8 cellular contexts compared by ENCODE assay signal in the genomic region with DNA sequence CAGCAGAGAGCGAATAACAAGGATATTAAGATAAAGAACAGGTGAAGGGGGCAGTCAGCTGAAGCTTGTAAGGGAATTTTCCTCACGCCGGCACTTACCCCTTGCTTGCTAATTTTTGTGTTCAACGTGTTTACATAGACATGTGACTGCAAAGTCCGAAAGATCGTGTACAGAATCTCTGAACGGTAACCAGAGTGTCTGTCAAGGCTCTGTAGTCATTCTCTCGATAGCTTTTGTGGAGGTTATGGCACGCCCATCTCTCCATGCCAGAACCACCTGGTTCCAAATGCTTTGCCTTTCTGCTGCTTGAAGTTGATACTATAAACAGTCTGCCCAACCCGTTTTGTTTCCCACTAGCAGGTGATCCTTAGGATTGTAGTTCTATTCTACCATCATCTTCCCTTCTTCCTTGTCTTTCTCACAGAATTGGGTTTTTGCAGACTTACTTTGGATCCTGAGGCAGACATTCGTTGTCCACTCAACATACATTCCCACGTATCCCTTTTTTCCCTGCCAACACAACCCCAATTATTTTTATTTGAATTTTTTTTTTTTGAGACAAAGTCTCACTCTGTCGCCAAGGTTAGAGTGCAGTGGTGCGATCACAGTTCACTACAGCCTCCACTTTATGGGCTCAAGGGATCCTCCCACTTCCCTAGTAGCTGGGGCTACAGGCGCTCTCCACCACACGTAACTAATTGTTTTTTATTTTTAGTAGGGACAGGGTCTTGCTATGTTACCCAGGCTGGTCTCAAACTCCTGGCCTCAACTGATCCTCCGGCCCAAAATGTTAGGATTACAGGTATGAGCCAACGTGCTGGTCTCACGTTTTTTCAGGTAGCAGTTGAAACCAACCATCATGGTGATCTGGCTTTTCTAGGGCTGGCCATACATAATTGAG. TPM values are rescaled to one million over a fixed set of nuclear protein-coding genes. Genes with fewer than 3 reads are reported as not detected.
DNase-seq lines count a peak whose midpoint lies in the region; ATAC-seq and TF ChIP-seq lines count a peak whose summit lies in the region.

No MANE protein-coding gene starts in this region.

- no peaks in the 10 kb centered on the region for H3K9me3 ChIP-seq in esophagus muscularis mucosa
- H3K9me3 ChIP-seq in neural cell (ENCODE audit: low read length), result no peaks in the 10 kb centered on the region

- peak overlapping the region; percentile 98 for H3K9ac ChIP-seq in neural cell (ENCODE audit: low read length)

- peak overlapping the region; percentile 95 for H2AFZ ChIP-seq in neural cell (ENCODE audit: low read depth, low read length)

- DNase-seq in activated CD8-positive, alpha-beta memory T cell treated with anti-CD3 and anti-CD28 coated beads, Interleukin-2, amount 10 ng/mL, durations not matched to agents 7 days and 5 days, result peak; percentile 50
- no peak for DNase-seq in activated CD8-positive, alpha-beta memory T cell treated with anti-CD3 and anti-CD28 coated beads for 24 hours
- DNase-seq in activated CD4-positive, alpha-beta T cell treated with anti-CD3 and anti-CD28 coated beads, Interleukin-2, amount 10 ng/mL, durations not matched to agents 7 days and 5 days, result peak; percentile 39
- no peak for DNase-seq in esophagus muscularis mucosa (ENCODE audit: extremely low spot score)
- DNase-seq in amniotic stem cell (lab: John Stamatoyannopoulos, UW), result no peak

- H3K27me3 Mint-ChIP-seq in activated CD8-positive, alpha-beta memory T cell treated with anti-CD3 and anti-CD28 coated beads, Interleukin-2, amount 10 ng/mL, durations not matched to agents 7 days and 5 days, result no peaks in the 10 kb centered on the region
- no peaks in the 10 kb centered on the region for H3K27me3 Mint-ChIP-seq in activated CD4-positive, alpha-beta T cell treated with anti-CD3 and anti-CD28 coated beads, Interleukin-2, amount 10 ng/mL, durations not matched to agents 7 days and 5 days

- peaks cover 36% of the 10 kb centered on the region for H3K79me2 ChIP-seq in neural cell (replicated peaks; ENCODE audit: insufficient read depth, low read length)

- peaks cover 0 to 17% (median 2%) of the 10 kb centered on the region in 4 donors for H3K36me3 ChIP-seq in esophagus muscularis mucosa
- H3K36me3 ChIP-seq in neural cell (ENCODE audit: insufficient read depth, low read length), result peaks cover under 1% of the 10 kb centered on the region

- H3F3A ChIP-seq in neural cell (ENCODE audit: insufficient read depth, low read length, poor library complexity, severe bottlenecking), result peaks cover 7% of the 10 kb centered on the region

- H3K27ac ChIP-seq in esophagus muscularis mucosa (replicated peaks in 1 of 4) (peak overlapping the region; percentile 95 to 99 (median 97)), neural cell (ENCODE audit: low read length) (peak overlapping the region; percentile 98)

- peaks cover 30% of the 10 kb centered on the region for H3K4me1 Mint-ChIP-seq in activated CD8-positive, alpha-beta memory T cell treated with anti-CD3 and anti-CD28 coated beads, Interleukin-2, amount 10 ng/mL, durations not matched to agents 7 days and 5 days
- peaks cover 29% of the 10 kb centered on the region for H3K4me1 Mint-ChIP-seq in activated CD4-positive, alpha-beta T cell treated with anti-CD3 and anti-CD28 coated beads, Interleukin-2, amount 10 ng/mL, durations not matched to agents 7 days and 5 days

- peak overlapping the region; percentile 84 for H3K4me3 Mint-ChIP-seq in activated CD8-positive, alpha-beta memory T cell treated with anti-CD3 and anti-CD28 coated beads, Interleukin-2, amount 10 ng/mL, durations not matched to agents 7 days and 5 days
- H3K4me3 Mint-ChIP-seq in activated CD4-positive, alpha-beta T cell treated with anti-CD3 and anti-CD28 coated beads, Interleukin-2, amount 10 ng/mL, durations not matched to agents 7 days and 5 days, result peak overlapping the region; percentile 86

- no peak for ATAC-seq in activated CD8-positive, alpha-beta memory T cell treated with anti-CD3 and anti-CD28 coated beads, Interleukin-2, amount 10 ng/mL, durations not matched to agents 7 days and 5 days
- ATAC-seq in GM21576 (IDR thresholded peaks at IDR 0.05; ENCODE audit: unreplicated experiment), result no peak

- TF ChIP-seq EP300 in Ishikawa (IDR thresholded peaks at IDR 0.05; ENCODE audit: borderline replicate concordance) (no peak), esophagus muscularis mucosa (IDR thresholded peaks at IDR 0.05) (no peak), neural cell (conservative IDR thresholded peaks at IDR 0.05; ENCODE audit: poor library complexity, severe bottlenecking) (no peak)

- no peaks in the 10 kb centered on the region for H3K9me2 ChIP-seq in neural cell (ENCODE audit: insufficient read depth, low read length)

- H4K20me1 ChIP-seq in neural cell (ENCODE audit: insufficient read depth), result no peaks in the 10 kb centered on the region

- H3K27me3 ChIP-seq in esophagus muscularis mucosa, result no peaks in the 10 kb centered on the region
- no peaks in the 10 kb centered on the region for H3K27me3 ChIP-seq in neural cell (ENCODE audit: insufficient read depth, low read depth, low read length)

- peaks cover 15% of the 10 kb centered on the region for H3K36me3 Mint-ChIP-seq in activated CD8-positive, alpha-beta memory T cell treated with anti-CD3 and anti-CD28 coated beads, Interleukin-2, amount 10 ng/mL, durations not matched to agents 7 days and 5 days
- peaks cover 31% of the 10 kb centered on the region for H3K36me3 Mint-ChIP-seq in activated CD4-positive, alpha-beta T cell treated with anti-CD3 and anti-CD28 coated beads, Interleukin-2, amount 10 ng/mL, durations not matched to agents 7 days and 5 days (ENCODE audit: low read depth)

- no peaks in the 10 kb centered on the region for H3K9me3 Mint-ChIP-seq in activated CD8-positive, alpha-beta memory T cell treated with anti-CD3 and anti-CD28 coated beads, Interleukin-2, amount 10 ng/mL, durations not matched to agents 7 days and 5 days (ENCODE audit: low read depth)
- no peaks in the 10 kb centered on the region for H3K9me3 Mint-ChIP-seq in activated CD4-positive, alpha-beta T cell treated with anti-CD3 and anti-CD28 coated beads, Interleukin-2, amount 10 ng/mL, durations not matched to agents 7 days and 5 days

- TF ChIP-seq CTCF in esophagus muscularis mucosa (IDR thresholded peaks at IDR 0.05) (no peak), neural cell (IDR thresholded peaks at IDR 0.05; ENCODE audit: poor library complexity, severe bottlenecking) (no peak)

- CTCF ChIA-PET in activated CD8-positive, alpha-beta memory T cell treated with anti-CD3 and anti-CD28 coated beads, Interleukin-2, amount 10 ng/mL, durations not matched to agents 7 days and 5 days (lab: Charles Lee), result interaction anchor here (1.0 to 1.3 kb wide), 2 partner anchors 46 kb away, joined by 3 read pairs; no protein-coding TSS in a partner anchor
- CTCF ChIA-PET in activated CD4-positive, alpha-beta T cell treated with anti-CD3 and anti-CD28 coated beads, Interleukin-2, amount 10 ng/mL, durations not matched to agents 7 days and 5 days (lab: Charles Lee), result interaction anchor here (0.5 to 0.7 kb wide), 4 partner anchors 47 to 331 kb away, joined by 3 to 4 read pairs (median 4); no protein-coding TSS in a partner anchor

- peak overlapping the region; percentile 78 to 97 (median 90) for H3K4me3 ChIP-seq in esophagus muscularis mucosa
- peak overlapping the region; percentile 96 for H3K4me3 ChIP-seq in neural cell (ENCODE audit: low read length)

- no peak for TF ChIP-seq POLR2A in esophagus muscularis mucosa (IDR thresholded peaks at IDR 0.05; ENCODE audit: low read depth)

- no peak for TF ChIP-seq RAD21 in Ishikawa (IDR thresholded peaks at IDR 0.05; ENCODE audit: low read depth)
- TF ChIP-seq RAD21 in neural cell (conservative IDR thresholded peaks at IDR 0.05), result no peak

- peak overlapping the region; percentile 90 for H3K27ac Mint-ChIP-seq in activated CD8-positive, alpha-beta memory T cell treated with anti-CD3 and anti-CD28 coated beads, Interleukin-2, amount 10 ng/mL, durations not matched to agents 7 days and 5 days
- peak overlapping the region; percentile 96 for H3K27ac Mint-ChIP-seq in activated CD4-positive, alpha-beta T cell treated with anti-CD3 and anti-CD28 coated beads, Interleukin-2, amount 10 ng/mL, durations not matched to agents 7 days and 5 days

- H3K4me2 ChIP-seq in neural cell (ENCODE audit: low read length), result peak overlapping the region; percentile 44

- H3K4me1 ChIP-seq in esophagus muscularis mucosa, result peaks cover 9 to 37% (median 35%) of the 10 kb centered on the region in 4 donors

- 38% methylated on average over 19 of the region's 19 CpGs for WGBS in esophagus muscularis mucosa

- POLR2A ChIA-PET in activated CD4-positive, alpha-beta T cell treated with anti-CD3 and anti-CD28 coated beads, Interleukin-2, amount 10 ng/mL, durations not matched to agents 7 days and 5 days (lab: Charles Lee), result interaction anchor here (0.7 kb wide), 1 partner anchor 168 kb away, joined by 3 read pairs; no protein-coding TSS in a partner anchor

- intact Hi-C loops in esophagus muscularis mucosa (cut with DNase I), result loop anchor here (5.0 kb wide), 1 partner anchor 65 kb away; a partner anchor contains a TSS

TF ChIP-seq in Ishikawa, 13 proteins besides CTCF, POLR2A, EP300 and RAD21:
- TF ChIP-seq CEBPB (IDR thresholded peaks at IDR 0.05), result no peak
- TF ChIP-seq, protein P1, sequence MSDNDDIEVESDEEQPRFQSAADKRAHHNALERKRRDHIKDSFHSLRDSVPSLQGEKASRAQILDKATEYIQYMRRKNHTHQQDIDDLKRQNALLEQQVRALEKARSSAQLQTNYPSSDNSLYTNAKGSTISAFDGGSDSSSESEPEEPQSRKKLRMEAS (IDR thresholded peaks at IDR 0.05), result peak; percentile 6; the same call in 1 of the 2 replicates

TF ChIP-seq in neural cell, 6 proteins besides CTCF, POLR2A, EP300 and RAD21:
- TF ChIP-seq SMC3 (conservative IDR thresholded peaks at IDR 0.05; ENCODE audit: poor library complexity) (no peak), POLR2AphosphoS5 (IDR thresholded peaks at IDR 0.05) (no peak), MXI1 (conservative IDR thresholded peaks at IDR 0.05; ENCODE audit: poor library complexity, severe bottlenecking) (peak; percentile 71)
TF ChIP-seq in neural cell: peak in this region for 1.

RNA-seq across cellular contexts. Expression of a gene that starts 1.3 kb away (rescaled TPM):
- 10 to 100 TPM; 70.3 to 93.7 TPM for total RNA-seq in activated CD8-positive, alpha-beta memory T cell treated with anti-CD3 and anti-CD28 coated beads, Interleukin-2, amount 10 ng/mL, durations not matched to agents 7 days and 5 days
- total RNA-seq in activated CD4-positive, alpha-beta T cell treated with anti-CD3 and anti-CD28 coated beads, Interleukin-2, amount 10 ng/mL, durations not matched to agents 7 days and 5 days, result 10 to 100 TPM; 89.8 to 95.6 TPM
- total RNA-seq in esophagus muscularis mucosa, result 100 to 1,000 TPM; 124 to 137 (median 129) TPM
- polyA plus RNA-seq in neural cell, result 80.9 and 87.9 TPM in 2 replicates
- 223 and 276 TPM in 2 replicates for polyA minus RNA-seq in neural cell

Comparison
In these comparisons a context has a peak if more than half of its experiments do, and no peak if none do; other contexts are left out.
1. DNase-seq: peak in activated CD8-positive, alpha-beta memory T cell treated with anti-CD3 and anti-CD28 coated beads, Interleukin-2, amount 10 ng/mL, durations not matched to agents 7 days and 5 days (single experiment) and activated CD4-positive, alpha-beta T cell treated with anti-CD3 and anti-CD28 coated beads, Interleukin-2, amount 10 ng/mL, durations not matched to agents 7 days and 5 days (single experiment); none in activated CD8-positive, alpha-beta memory T cell treated with anti-CD3 and anti-CD28 coated beads for 24 hours (single experiment), esophagus muscularis mucosa (single experiment) and amniotic stem cell (single experiment).